Comparison of ENCODE assay signal across 22 cellular contexts in the genomic region with DNA sequence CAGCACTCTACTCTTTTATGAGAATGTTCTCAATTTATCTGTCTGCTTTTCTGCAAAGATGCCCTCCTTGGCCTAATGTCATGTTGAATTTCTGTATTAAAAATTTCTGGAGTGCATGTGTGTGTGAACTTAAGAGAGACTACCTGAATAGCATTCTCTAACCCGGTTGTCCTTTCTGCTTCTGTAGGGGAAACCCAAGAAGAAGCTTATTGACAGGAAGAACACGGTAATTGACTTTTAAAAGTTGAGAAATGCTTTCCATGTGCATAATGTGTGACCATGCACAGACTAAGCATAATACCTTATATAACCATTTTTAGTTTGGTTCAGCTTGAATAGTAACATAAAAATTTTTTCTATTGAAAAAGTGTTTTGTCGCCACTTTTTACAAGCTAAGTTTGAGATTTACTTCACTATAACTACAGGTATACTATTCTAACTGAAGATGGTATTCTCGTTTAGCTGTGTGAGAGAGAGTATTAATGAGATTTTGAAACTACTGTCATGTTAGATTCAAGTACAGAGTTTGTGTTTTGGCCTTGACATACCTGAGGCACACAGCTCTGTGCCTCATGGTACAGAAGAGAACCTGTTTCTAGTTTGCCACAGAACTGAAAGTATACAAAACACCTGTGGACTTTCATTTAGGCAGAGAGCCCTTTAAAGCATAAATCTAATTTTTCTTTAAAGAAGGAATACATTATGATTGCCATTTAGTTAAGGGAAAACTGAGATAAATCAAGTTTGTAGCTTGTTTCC.
DNase-seq lines count a peak whose midpoint lies in the region; ATAC-seq, FAIRE-seq and TF ChIP-seq lines count a peak whose summit lies in the region.
"Had no signal": no experiment of that assay in that cellular context is flagged by ENCODE, and none has a peak within 500 bp of the region (broad histone marks: within the 10 kb centered on the region; RNA-seq: fewer than 3 reads in every experiment).

No MANE protein-coding gene starts in this region.

- dilution Hi-C loops in keratinocyte (cut with MboI; ENCODE audit: extremely low pct_ligation_motif_present, low sequenced_read_pairs): no loop called here

- peak in 2 of 3 donors; percentile 6 to 72 for DNase-seq in CD4-positive, CD25-positive, alpha-beta regulatory T cell
- peak; percentile 14 for DNase-seq in GM10248 (ENCODE audit: extremely low spot score)
- no peak for DNase-seq in GM18507 (ENCODE audit: extremely low spot score, insufficient read length, low read depth)
- no peak for DNase-seq in keratinocyte (ENCODE audit: low read depth, low spot score)
- no peak for DNase-seq in CD1c-positive myeloid dendritic cell (ENCODE audit: extremely low spot score)
- no peak for DNase-seq in activated naive CD4-positive, alpha-beta T cell treated with anti-CD3 and anti-CD28 coated beads, Interleukin-2, amount 10 ng/mL, durations not matched to agents 7 days and 5 days
- no peak for DNase-seq in activated CD8-positive, alpha-beta T cell treated with anti-CD3 and anti-CD28 coated beads for 36 hours
- DNase-seq: C1 segment of cervical spinal cord, EL, GF-D8, MG63, NCI-H1417 treated with DMSO at 0.1 percent for 48 hours, NCI-H187, NCI-H446, NCI-H526 treated with DMSO at 0.1 percent for 48 hours, PC-3, SHP77 had no signal

- peaks cover 10% of the 10 kb centered on the region for H3K4me1 ChIP-seq in CD4-positive, CD25-positive, alpha-beta regulatory T cell (ENCODE audit: control insufficient read depth, insufficient read depth, low read length, poor library complexity, severe bottlenecking)
- H3K4me1 ChIP-seq in keratinocyte (ENCODE audit: control insufficient read depth, extremely low read depth, insufficient read depth, low read length): no peaks in the 10 kb centered on the region
- H3K4me1 ChIP-seq: HAP-1 had no signal

- no peak for TF ChIP-seq CTCF in GM10248 (IDR thresholded peaks at IDR 0.05; ENCODE audit: control extremely low read depth, extremely low read depth, low read depth, missing control alignments)
- no peak for TF ChIP-seq CTCF in keratinocyte (optimal IDR thresholded peaks at IDR 0.05 in 1 of 3, IDR thresholded peaks at IDR 0.05 in 1 of 3, conservative IDR thresholded peaks at IDR 0.05 in 1 of 3; ENCODE audit: extremely low read depth in 1 of 3, insufficient read depth in 2 of 3, low read length in 3 of 3)
- no peak for TF ChIP-seq CTCF in activated CD8-positive, alpha-beta T cell treated with anti-CD3 and anti-CD28 coated beads for 36 hours (IDR thresholded peaks at IDR 0.05)

- H3K4me3 ChIP-seq in CD4-positive, CD25-positive, alpha-beta regulatory T cell (ENCODE audit: low read depth, low read length): peak overlapping the region; percentile 8
- no peak overlapping the region for H3K4me3 ChIP-seq in keratinocyte (ENCODE audit: control insufficient read depth in 2 of 3, extremely low read depth in 1 of 3, insufficient read depth in 2 of 3, low read depth in 1 of 3, low read length in 3 of 3)
- H3K4me3 ChIP-seq: GM23338, HAP-1, MG63 had no signal

- no peaks in the 10 kb centered on the region for H3K27me3 Mint-ChIP-seq in CD4-positive, CD25-positive, alpha-beta regulatory T cell
- H3K27me3 Mint-ChIP-seq in activated naive CD4-positive, alpha-beta T cell treated with anti-CD3 and anti-CD28 coated beads, Interleukin-2, amount 10 ng/mL, durations not matched to agents 7 days and 5 days: no peaks in the 10 kb centered on the region
- H3K27me3 Mint-ChIP-seq in activated CD8-positive, alpha-beta T cell treated with anti-CD3 and anti-CD28 coated beads for 36 hours: no peaks in the 10 kb centered on the region
- H3K27me3 Mint-ChIP-seq: IgD-negative memory B cell had no signal

- H3K79me2 ChIP-seq in keratinocyte (ENCODE audit: control insufficient read depth, insufficient read depth, low read length): no peaks in the 10 kb centered on the region

- H3K36me3 Mint-ChIP-seq in CD4-positive, CD25-positive, alpha-beta regulatory T cell: peaks cover 40% of the 10 kb centered on the region
- H3K36me3 Mint-ChIP-seq in activated naive CD4-positive, alpha-beta T cell treated with anti-CD3 and anti-CD28 coated beads, Interleukin-2, amount 10 ng/mL, durations not matched to agents 7 days and 5 days: peaks cover 8% of the 10 kb centered on the region
- peaks cover 15% of the 10 kb centered on the region for H3K36me3 Mint-ChIP-seq in activated CD8-positive, alpha-beta T cell treated with anti-CD3 and anti-CD28 coated beads for 36 hours (ENCODE audit: low read depth)

- peaks cover 0 to 4% (median 0%) of the 10 kb centered on the region in 7 donors for H3K9me3 Mint-ChIP-seq in CD4-positive, CD25-positive, alpha-beta regulatory T cell
- H3K9me3 Mint-ChIP-seq in activated naive CD4-positive, alpha-beta T cell treated with anti-CD3 and anti-CD28 coated beads, Interleukin-2, amount 10 ng/mL, durations not matched to agents 7 days and 5 days: no peaks in the 10 kb centered on the region
- no peaks in the 10 kb centered on the region for H3K9me3 Mint-ChIP-seq in activated CD8-positive, alpha-beta T cell treated with anti-CD3 and anti-CD28 coated beads for 36 hours
- H3K9me3 Mint-ChIP-seq: GM23338; IgD-negative memory B cell; T-helper 1 cell treated with Interleukin-12 subunit alpha and Interleukin-12 subunit beta and Interleukin-4 antibody, amounts not matched to agents 30 μg/mL and 1 μg/mL, for 36 hours had no signal

- no peaks in the 10 kb centered on the region for H3K9me1 ChIP-seq in keratinocyte (ENCODE audit: control insufficient read depth, extremely low read depth, insufficient read depth, low read length)

- peaks cover 6 to 15% (median 8%) of the 10 kb centered on the region in 4 donors for H3K4me1 Mint-ChIP-seq in CD4-positive, CD25-positive, alpha-beta regulatory T cell
- H3K4me1 Mint-ChIP-seq in activated naive CD4-positive, alpha-beta T cell treated with anti-CD3 and anti-CD28 coated beads, Interleukin-2, amount 10 ng/mL, durations not matched to agents 7 days and 5 days: no peaks in the 10 kb centered on the region
- H3K4me1 Mint-ChIP-seq in activated CD8-positive, alpha-beta T cell treated with anti-CD3 and anti-CD28 coated beads for 36 hours (ENCODE audit: low read depth): no peaks in the 10 kb centered on the region
- H3K4me1 Mint-ChIP-seq: GM23338 had no signal

- no peak overlapping the region for H3K4me2 ChIP-seq in keratinocyte (ENCODE audit: control insufficient read depth, extremely low read depth, insufficient read depth, low read depth, low read length)
- H3K4me2 ChIP-seq: GM23338 had no signal

- H3K4me3 Mint-ChIP-seq in CD4-positive, CD25-positive, alpha-beta regulatory T cell: peak overlapping the region in 3 of 4 donors; percentile 10 to 42 (median 22)
- H3K4me3 Mint-ChIP-seq in activated naive CD4-positive, alpha-beta T cell treated with anti-CD3 and anti-CD28 coated beads, Interleukin-2, amount 10 ng/mL, durations not matched to agents 7 days and 5 days: no peak overlapping the region
- H3K4me3 Mint-ChIP-seq in activated CD8-positive, alpha-beta T cell treated with anti-CD3 and anti-CD28 coated beads for 36 hours: no peak overlapping the region
- H3K4me3 Mint-ChIP-seq: GM23338; T-helper 1 cell treated with Interleukin-12 subunit alpha and Interleukin-12 subunit beta and Interleukin-4 antibody, amounts not matched to agents 30 μg/mL and 1 μg/mL, for 36 hours had no signal

- CTCF ChIA-PET in GM10248 (lab: Yijun Ruan, JAX): interaction anchor here (0.8 to 2.3 kb wide), 13 partner anchors 8 to 629 kb away, joined by 3 to 11 read pairs (median 3); partner anchors contain the start of gene TGFB3
- CTCF ChIA-PET in activated naive CD4-positive, alpha-beta T cell treated with anti-CD3 and anti-CD28 coated beads, Interleukin-2, amount 10 ng/mL, durations not matched to agents 7 days and 5 days (lab: Charles Lee): interaction anchor here (1.2 kb wide), 1 partner anchor 9 kb away, joined by 3 read pairs; no protein-coding TSS in a partner anchor
- CTCF ChIA-PET in activated CD8-positive, alpha-beta T cell treated with anti-CD3 and anti-CD28 coated beads for 36 hours (lab: Charles Lee): interaction anchor here (1.1 to 1.8 kb wide), 3 partner anchors 10 to 104 kb away, joined by 3 to 4 read pairs (median 4); no protein-coding TSS in a partner anchor

- no peaks in the 10 kb centered on the region for H3K27me3 ChIP-seq in CD4-positive, CD25-positive, alpha-beta regulatory T cell (ENCODE audit: control insufficient read depth, insufficient read depth, low read length)
- no peaks in the 10 kb centered on the region for H3K27me3 ChIP-seq in keratinocyte (ENCODE audit: control insufficient read depth, extremely low read depth, insufficient read depth, low read length)
- H3K27me3 ChIP-seq: MG63 had no signal

- H2AFZ ChIP-seq in keratinocyte (ENCODE audit: control insufficient read depth, low read length): no peak overlapping the region
- H2AFZ ChIP-seq: GM23338 had no signal

- H3K9me3 ChIP-seq in CD4-positive, CD25-positive, alpha-beta regulatory T cell (ENCODE audit: control insufficient read depth in 2 of 2, low read length in 2 of 2): no peaks in the 10 kb centered on the region
- no peaks in the 10 kb centered on the region for H3K9me3 ChIP-seq in keratinocyte (ENCODE audit: control insufficient read depth, low read depth, low read length)
- H3K9me3 ChIP-seq: HAP-1, MG63 had no signal

- POLR2A ChIA-PET in GM10248 (lab: Yijun Ruan, JAX): no interaction called here
- POLR2A ChIA-PET in activated CD8-positive, alpha-beta T cell treated with anti-CD3 and anti-CD28 coated beads for 36 hours (lab: Charles Lee): no interaction called here

- peak overlapping the region; percentile 63 to 86 (median 78) for H3K27ac Mint-ChIP-seq in CD4-positive, CD25-positive, alpha-beta regulatory T cell
- no peak overlapping the region for H3K27ac Mint-ChIP-seq in activated naive CD4-positive, alpha-beta T cell treated with anti-CD3 and anti-CD28 coated beads, Interleukin-2, amount 10 ng/mL, durations not matched to agents 7 days and 5 days
- no peak overlapping the region for H3K27ac Mint-ChIP-seq in activated CD8-positive, alpha-beta T cell treated with anti-CD3 and anti-CD28 coated beads for 36 hours
- H3K27ac Mint-ChIP-seq: GM23338; T-helper 1 cell treated with Interleukin-12 subunit alpha and Interleukin-12 subunit beta and Interleukin-4 antibody, amounts not matched to agents 30 μg/mL and 1 μg/mL, for 36 hours had no signal

- FAIRE-seq in GM18507 (lab: Jason Lieb, UNC) (peak; percentile 26), keratinocyte (lab: Jason Lieb, UNC) (peak; percentile 9)

- ATAC-seq in CD4-positive, CD25-positive, alpha-beta regulatory T cell (ENCODE audit: low read depth in 2 of 2): peak; percentile 52 to 83
- no peak for ATAC-seq in activated CD8-positive, alpha-beta T cell treated with anti-CD3 and anti-CD28 coated beads for 36 hours
- ATAC-seq in HG02981 (IDR thresholded peaks at IDR 0.05; ENCODE audit: unreplicated experiment): no peak
- ATAC-seq: GM23338, PC-3 had no signal

- no peak overlapping the region for H3K9ac ChIP-seq in keratinocyte (ENCODE audit: control insufficient read depth, extremely low read depth, insufficient read depth, low read length)

- H3K36me3 ChIP-seq in CD4-positive, CD25-positive, alpha-beta regulatory T cell (ENCODE audit: control insufficient read depth, insufficient read depth, low read length): peaks cover 2% of the 10 kb centered on the region
- no peaks in the 10 kb centered on the region for H3K36me3 ChIP-seq in keratinocyte (ENCODE audit: control insufficient read depth in 2 of 2, extremely low read depth in 1 of 2, insufficient read depth in 2 of 2, low read length in 2 of 2)
- H3K36me3 ChIP-seq: HAP-1, MG63 had no signal

- H3K27ac ChIP-seq in CD4-positive, CD25-positive, alpha-beta regulatory T cell (ENCODE audit: insufficient read depth, low read length, poor library complexity, severe bottlenecking): peak overlapping the region; percentile 49
- no peak overlapping the region for H3K27ac ChIP-seq in keratinocyte (ENCODE audit: control insufficient read depth, insufficient read depth, low read length)

- no peaks in the 10 kb centered on the region for H4K20me1 ChIP-seq in keratinocyte (ENCODE audit: control insufficient read depth, extremely low read depth, insufficient read depth, low read length)

- intact Hi-C loops in activated CD8-positive, alpha-beta T cell treated with anti-CD3 and anti-CD28 coated beads for 36 hours (cut with micrococcal nuclease): no loop called here

Comparison
In these comparisons a context has a peak if more than half of its experiments do, and no peak if none do; other contexts are left out.
1. ATAC-seq: peak in CD4-positive, CD25-positive, alpha-beta regulatory T cell (2 of 2); none in activated CD8-positive, alpha-beta T cell treated with anti-CD3 and anti-CD28 coated beads for 36 hours (single experiment) and HG02981 (single experiment).
2. DNase-seq: peak in CD4-positive, CD25-positive, alpha-beta regulatory T cell (2 of 3) and GM10248 (single experiment); none in GM18507 (single experiment), keratinocyte (single experiment), CD1c-positive myeloid dendritic cell (single experiment), activated naive CD4-positive, alpha-beta T cell treated with anti-CD3 and anti-CD28 coated beads, Interleukin-2, amount 10 ng/mL, durations not matched to agents 7 days and 5 days (single experiment) and activated CD8-positive, alpha-beta T cell treated with anti-CD3 and anti-CD28 coated beads for 36 hours (single experiment).
3. H3K27ac Mint-ChIP-seq: peak in CD4-positive, CD25-positive, alpha-beta regulatory T cell (3 of 3); none in activated naive CD4-positive, alpha-beta T cell treated with anti-CD3 and anti-CD28 coated beads, Interleukin-2, amount 10 ng/mL, durations not matched to agents 7 days and 5 days (single experiment) and activated CD8-positive, alpha-beta T cell treated with anti-CD3 and anti-CD28 coated beads for 36 hours (single experiment).
4. H3K4me3 Mint-ChIP-seq: peak in CD4-positive, CD25-positive, alpha-beta regulatory T cell (3 of 4); none in activated naive CD4-positive, alpha-beta T cell treated with anti-CD3 and anti-CD28 coated beads, Interleukin-2, amount 10 ng/mL, durations not matched to agents 7 days and 5 days (single experiment) and activated CD8-positive, alpha-beta T cell treated with anti-CD3 and anti-CD28 coated beads for 36 hours (single experiment).